Comparison of ENCODE assay signal across 1 cellular context in the genomic region with DNA sequence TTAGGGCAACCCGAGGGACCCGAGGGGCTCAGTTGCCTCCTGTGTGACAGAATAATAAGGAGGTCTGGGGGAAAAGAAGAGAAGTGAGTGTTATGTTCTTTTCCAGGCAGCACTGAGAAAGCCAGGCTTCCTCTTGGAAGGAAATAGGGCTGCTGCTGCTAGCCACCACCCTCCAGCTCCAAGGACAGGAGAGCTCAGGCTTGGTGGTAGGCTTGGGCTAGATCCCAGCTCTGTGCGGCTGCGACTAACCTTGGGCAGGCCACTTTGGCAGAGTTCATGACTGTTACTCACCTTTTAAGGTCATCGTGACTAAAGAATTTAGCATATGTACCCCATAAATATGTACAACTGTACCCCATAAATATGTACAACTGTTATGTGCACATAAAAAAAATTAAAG.
TF ChIP-seq lines count a peak whose summit lies in the region.

No MANE protein-coding gene starts in this region.

TF ChIP-seq in GM23338, 12 proteins besides CTCF, POLR2A, EP300 and RAD21 (continued from another document):
- TF ChIP-seq EZH2phosphoT487 (IDR thresholded peaks at IDR 0.05; ENCODE audit: unreplicated experiment): no peak
- no peak for TF ChIP-seq ZNF114 (CRISPR knock-in tag; IDR thresholded peaks at IDR 0.05)
- no peak for TF ChIP-seq NANOG (IDR thresholded peaks at IDR 0.05; ENCODE audit: borderline replicate concordance)
- no peak for TF ChIP-seq EZH2 (IDR thresholded peaks at IDR 0.05; ENCODE audit: low read depth, unreplicated experiment)
- no peak for TF ChIP-seq POLR2AphosphoS5 (IDR thresholded peaks at IDR 0.05; ENCODE audit: low read depth)
- no peak for TF ChIP-seq ZNF331 (CRISPR knock-in tag; IDR thresholded peaks at IDR 0.05; ENCODE audit: low read depth)
TF ChIP-seq in GM23338: peak in this region for 0.
